ENCODE assay signal across 23 cellular contexts in genomic region chr5:5275211-5275610, GRCh38.
"Had no signal": no experiment of that assay in that cellular context is flagged by ENCODE, and none has a peak within 500 bp of the region (broad histone marks: within the 10 kb centered on the region; RNA-seq: fewer than 3 reads in every experiment).

No MANE protein-coding gene starts in this region.

- H3K4me3 ChIP-seq: neural progenitor cell, ovary, psoas muscle, right lobe of liver, sigmoid colon, stomach, thoracic aorta, thyroid gland, tibial nerve, upper lobe of left lung, vagina had no signal

- ATAC-seq: psoas muscle; right cardiac atrium; right lobe of liver; stimulated activated effector memory CD8-positive, alpha-beta T cell treated with anti-CD3 and anti-CD28 coated beads, Interleukin-12 subunit alpha, Interleukin-12 subunit beta, amount 100 ng/mL, for 72 hours; stimulated activated naive B cell treated with anti-CD40 and anti-IgM and Interleukin-4, amounts not matched to agents 10 μg/mL and 1 μg/mL and 100 μg/mL, for 72 hours had no signal

- DNase-seq: occipital lobe; ovary; posterior cingulate gyrus; psoas muscle; right cardiac atrium; right lobe of liver; sigmoid colon; small intestine; stimulated activated CD4-positive, alpha-beta T cell treated with anti-CD3 and anti-CD28 coated beads, Interleukin-15, amount 100 ng/mL, for 24 hours; stimulated activated CD4-positive, alpha-beta T cell treated with anti-CD3 and anti-CD28 coated beads, Interleukin-2, amount 100 ng/mL, for 24 hours; stimulated activated CD4-positive, alpha-beta T cell treated with anti-CD3 and anti-CD28 coated beads, Interleukin-2, amount 100 ng/mL, for 48 hours; stimulated activated CD4-positive, alpha-beta T cell treated with anti-CD3 and anti-CD28 coated beads, Interleukin-4, amount 100 ng/mL, for 24 hours; stimulated activated naive B cell treated with anti-CD40 and anti-IgM and Interleukin-4, amounts not matched to agents 10 μg/mL and 1 μg/mL and 100 μg/mL, for 72 hours; stimulated activated naive CD4-positive, alpha-beta T cell treated with Interleukin-2 at 50 U/mL for 16 hours; stomach; thyroid gland; trophoblast cell; upper lobe of left lung had no signal
